In genomic region chr9:105244274-105244995, GRCh38 we compare ENCODE assay signal across 8 cellular contexts. TPM values are rescaled to one million over a fixed set of nuclear protein-coding genes. Genes with fewer than 3 reads are reported as not detected.
DNase-seq lines count a peak whose midpoint lies in the region; ATAC-seq and TF ChIP-seq lines count a peak whose summit lies in the region.

Gene SLC44A1 (plus strand): TSS chr9:105244651. CDS start chr9:105244869, 218 bp downstream.

- no peaks in the 10 kb centered on the region for H3K27me3 ChIP-seq in mucosa of stomach (ENCODE audit: control insufficient read depth, insufficient read depth, low read length)

- H3K9me3 Mint-ChIP-seq in IgD-negative memory B cell: no peaks in the 10 kb centered on the region
- H3K9me3 Mint-ChIP-seq in activated T-cell treated with anti-CD3 and anti-CD28 coated beads, Interleukin-2, amount 50 U/mL, for 24 hours: no peaks in the 10 kb centered on the region

- H3K4me1 ChIP-seq in mucosa of stomach (ENCODE audit: control insufficient read depth, insufficient read depth, low read length): peaks cover 19% of the 10 kb centered on the region

- H3K4me1 Mint-ChIP-seq in IgD-negative memory B cell: peaks cover 9 to 21% (median 19%) of the 10 kb centered on the region in 3 donors
- peaks cover 25% of the 10 kb centered on the region for H3K4me1 Mint-ChIP-seq in activated T-cell treated with anti-CD3 and anti-CD28 coated beads, Interleukin-2, amount 50 U/mL, for 24 hours (ENCODE audit: low read depth)

- peaks cover 2% of the 10 kb centered on the region for H3K36me3 Mint-ChIP-seq in IgD-negative memory B cell
- peaks cover 3% of the 10 kb centered on the region for H3K36me3 Mint-ChIP-seq in activated T-cell treated with anti-CD3 and anti-CD28 coated beads, Interleukin-2, amount 50 U/mL, for 24 hours (ENCODE audit: low read depth)

- peak; percentile 92 for TF ChIP-seq POLR2A in erythroblast (IDR thresholded peaks at IDR 0.05; ENCODE audit: low read length)

- H3K27me3 Mint-ChIP-seq in IgD-negative memory B cell: peaks cover 12% of the 10 kb centered on the region
- H3K27me3 Mint-ChIP-seq in activated T-cell treated with anti-CD3 and anti-CD28 coated beads, Interleukin-2, amount 50 U/mL, for 24 hours: peaks cover 29% of the 10 kb centered on the region

- H3K36me3 ChIP-seq in mucosa of stomach (ENCODE audit: control insufficient read depth, insufficient read depth, low read length): no peaks in the 10 kb centered on the region

- peak within 1 kb of the TSS; percentile 94 for H3K4me3 ChIP-seq in mucosa of stomach (ENCODE audit: low read length)

- DNase-seq in DMS153 (lab: John Stamatoyannopoulos, UW) (peak; percentile 94), OCI-M1 (lab: John Stamatoyannopoulos, UW) (peak; percentile 97), erythroblast (lab: John Stamatoyannopoulos, UW) (peak; percentile 96 to 97)
- DNase-seq in activated T-cell treated with anti-CD3 and anti-CD28 coated beads, Interleukin-2, amount 50 U/mL, for 24 hours: peak; percentile 96
- peak; percentile 94 for DNase-seq in stimulated activated CD8-positive, alpha-beta memory T cell treated with anti-CD3 and anti-CD28 coated beads, Interleukin-4, amount 100 ng/mL, for 48 hours

- H3K27ac Mint-ChIP-seq in IgD-negative memory B cell: peak within 1 kb of the TSS; percentile 83 to 92 (median 91)
- H3K27ac Mint-ChIP-seq in activated T-cell treated with anti-CD3 and anti-CD28 coated beads, Interleukin-2, amount 50 U/mL, for 24 hours: peak within 1 kb of the TSS; percentile 77

- ATAC-seq in GM21576 (IDR thresholded peaks at IDR 0.05; ENCODE audit: unreplicated experiment): peak; percentile 74

- H3K4me3 Mint-ChIP-seq in IgD-negative memory B cell: peak within 1 kb of the TSS; percentile 91 to 98 (median 96)
- H3K4me3 Mint-ChIP-seq in activated T-cell treated with anti-CD3 and anti-CD28 coated beads, Interleukin-2, amount 50 U/mL, for 24 hours: peak within 1 kb of the TSS; percentile 86

- H3K9ac ChIP-seq in mucosa of stomach (ENCODE audit: low read length): peak within 1 kb of the TSS; percentile 98

- no peaks in the 10 kb centered on the region for H3K9me3 ChIP-seq in mucosa of stomach (ENCODE audit: control insufficient read depth, low read length)

RNA-seq across cellular contexts. Expression of gene SLC44A1, which starts in this region (rescaled TPM):
- 12.1 TPM for polyA plus RNA-seq in IgD-negative memory B cell

Comparison
In these comparisons a context has a peak if more than half of its experiments do, and no peak if none do; other contexts are left out.
1. Peak in every context shown above with its lines: DNase-seq, ATAC-seq and H3K4me3 ChIP-seq.